Comparison of ENCODE assay signal across 2 cellular contexts in the genomic region with DNA sequence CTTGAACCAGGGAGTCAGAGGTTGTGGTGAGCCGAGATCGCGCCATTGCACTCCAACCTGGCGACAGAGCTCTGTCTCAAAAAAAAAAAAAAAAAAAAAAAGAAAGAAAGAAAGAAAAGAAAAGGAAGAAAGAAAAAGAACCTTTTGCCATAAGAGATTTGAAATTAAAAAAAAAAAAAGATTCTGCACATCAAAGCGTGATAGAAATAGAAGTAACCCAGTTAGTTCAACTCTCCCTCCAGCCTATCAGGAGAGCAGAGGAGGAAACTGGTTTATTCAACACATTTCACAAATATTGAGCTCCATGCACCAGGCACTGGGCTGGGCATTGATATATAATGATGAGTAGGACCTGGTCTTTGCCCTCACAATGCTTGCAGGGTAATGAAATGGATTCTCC.
TF ChIP-seq lines count a peak whose summit lies in the region.

No MANE protein-coding gene starts in this region.

TF ChIP-seq in WTC11, 78 proteins besides CTCF, POLR2A, EP300 and RAD21:
- TF ChIP-seq OVOL2 (CRISPR knock-in tag; IDR thresholded peaks at IDR 0.05; ENCODE audit: borderline replicate concordance) (no peak), EMX1 (CRISPR knock-in tag; IDR thresholded peaks at IDR 0.05) (no peak)
- TF ChIP-seq, protein P1, sequence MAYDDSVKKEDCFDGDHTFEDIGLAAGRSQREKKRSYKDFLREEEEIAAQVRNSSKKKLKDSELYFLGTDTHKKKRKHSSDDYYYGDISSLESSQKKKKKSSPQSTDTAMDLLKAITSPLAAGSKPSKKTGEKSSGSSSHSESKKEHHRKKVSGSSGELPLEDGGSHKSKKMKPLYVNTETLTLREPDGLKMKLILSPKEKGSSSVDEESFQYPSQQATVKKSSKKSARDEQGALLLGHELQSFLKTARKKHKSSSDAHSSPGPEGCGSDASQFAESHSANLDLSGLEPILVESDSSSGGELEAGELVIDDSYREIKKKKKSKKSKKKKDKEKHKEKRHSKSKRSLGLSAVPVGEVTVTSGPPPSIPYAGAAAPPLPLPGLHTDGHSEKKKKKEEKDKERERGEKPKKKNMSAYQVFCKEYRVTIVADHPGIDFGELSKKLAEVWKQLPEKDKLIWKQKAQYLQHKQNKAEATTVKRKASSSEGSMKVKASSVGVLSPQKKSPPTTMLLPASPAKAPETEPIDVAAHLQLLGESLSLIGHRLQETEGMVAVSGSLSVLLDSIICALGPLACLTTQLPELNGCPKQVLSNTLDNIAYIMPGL (CRISPR knock-in tag; IDR thresholded peaks at IDR 0.05) = no peak
TF ChIP-seq in WTC11: peak in this region for 0.

TF ChIP-seq in H1, 55 proteins besides CTCF, POLR2A, EP300 and RAD21:
- TF ChIP-seq, protein P2, sequence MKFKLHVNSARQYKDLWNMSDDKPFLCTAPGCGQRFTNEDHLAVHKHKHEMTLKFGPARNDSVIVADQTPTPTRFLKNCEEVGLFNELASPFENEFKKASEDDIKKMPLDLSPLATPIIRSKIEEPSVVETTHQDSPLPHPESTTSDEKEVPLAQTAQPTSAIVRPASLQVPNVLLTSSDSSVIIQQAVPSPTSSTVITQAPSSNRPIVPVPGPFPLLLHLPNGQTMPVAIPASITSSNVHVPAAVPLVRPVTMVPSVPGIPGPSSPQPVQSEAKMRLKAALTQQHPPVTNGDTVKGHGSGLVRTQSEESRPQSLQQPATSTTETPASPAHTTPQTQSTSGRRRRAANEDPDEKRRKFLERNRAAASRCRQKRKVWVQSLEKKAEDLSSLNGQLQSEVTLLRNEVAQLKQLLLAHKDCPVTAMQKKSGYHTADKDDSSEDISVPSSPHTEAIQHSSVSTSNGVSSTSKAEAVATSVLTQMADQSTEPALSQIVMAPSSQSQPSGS (IDR thresholded peaks at IDR 0.05; ENCODE audit: low read length) = no peak
- TF ChIP-seq ASH2L (IDR thresholded peaks at IDR 0.05; ENCODE audit: low read length) (no peak), POU5F1 (IDR thresholded peaks at IDR 0.05; ENCODE audit: low read depth, low read length) (no peak), BCL11A (IDR thresholded peaks at IDR 0.05; ENCODE audit: low read depth in 2 of 2, low read length in 2 of 2) (no peak), POLR2AphosphoS5 (IDR thresholded peaks at IDR 0.05; ENCODE audit: low read depth, low read length) (no peak), SAP30 (IDR thresholded peaks at IDR 0.05; ENCODE audit: insufficient read depth, insufficient replicate concordance, low read length) (no peak), SP1 (IDR thresholded peaks at IDR 0.05; ENCODE audit: low read depth, low read length) (no peak), CBX8 (IDR thresholded peaks at IDR 0.05; ENCODE audit: borderline replicate concordance, low read depth, low read length) (no peak), SUZ12 (IDR thresholded peaks at IDR 0.05; ENCODE audit: low read length) (no peak), CTBP2 (IDR thresholded peaks at IDR 0.05; ENCODE audit: borderline replicate concordance, insufficient read depth, insufficient read length, low read length) (no peak), FOSL1 (IDR thresholded peaks at IDR 0.05; ENCODE audit: insufficient read depth, low read depth, low read length) (no peak), RFX5 (IDR thresholded peaks at IDR 0.05; ENCODE audit: borderline replicate concordance, low read depth, low read length) (no peak), CEBPB (IDR thresholded peaks at IDR 0.05; ENCODE audit: low read depth, low read length) (no peak)
